Comparison of ENCODE assay signal across 1 cellular context in the genomic region with DNA sequence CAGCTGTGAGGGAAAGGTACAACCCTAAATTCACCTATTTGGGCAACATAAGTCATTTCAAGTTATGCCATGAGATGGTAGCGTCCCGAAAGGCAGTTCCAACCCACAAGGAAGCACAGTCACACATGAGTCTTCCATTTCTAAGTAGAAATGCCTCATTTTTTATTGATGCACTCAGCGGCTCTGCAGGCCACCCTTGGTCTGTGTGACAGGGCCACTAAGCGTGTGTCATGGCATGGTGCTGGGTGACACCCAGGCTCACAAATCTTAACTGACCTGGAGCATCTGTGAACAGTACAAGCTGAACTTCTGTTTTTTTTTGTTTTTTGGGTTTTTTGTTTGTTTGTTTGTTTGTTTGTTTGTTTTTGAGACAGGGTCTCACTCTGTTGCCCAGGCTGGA.
TF ChIP-seq lines count a peak whose summit lies in the region.

No MANE protein-coding gene starts in this region.

TF ChIP-seq in A549, 52 proteins besides CTCF, POLR2A, EP300 and RAD21:
- TF ChIP-seq FOSL2 (IDR thresholded peaks at IDR 0.05) (no peak), FOSL2 (CRISPR knock-in tag; IDR thresholded peaks at IDR 0.05) (no peak), JUNB (IDR thresholded peaks at IDR 0.05) (no peak), RNF2 (IDR thresholded peaks at IDR 0.05; ENCODE audit: borderline replicate concordance, low read depth) (no peak), MAX (IDR thresholded peaks at IDR 0.05) (no peak), ZFP36 (IDR thresholded peaks at IDR 0.05; ENCODE audit: borderline replicate concordance, partially characterized antibody) (no peak), PHF8 (IDR thresholded peaks at IDR 0.05; ENCODE audit: borderline replicate concordance, low read depth) (no peak), ZSCAN20 (CRISPR knock-in tag; IDR thresholded peaks at IDR 0.05) (no peak), ZNF302 (CRISPR knock-in tag; IDR thresholded peaks at IDR 0.05) (no peak), FOXS1 (CRISPR knock-in tag; IDR thresholded peaks at IDR 0.05) (no peak)
- TF ChIP-seq, protein P1, sequence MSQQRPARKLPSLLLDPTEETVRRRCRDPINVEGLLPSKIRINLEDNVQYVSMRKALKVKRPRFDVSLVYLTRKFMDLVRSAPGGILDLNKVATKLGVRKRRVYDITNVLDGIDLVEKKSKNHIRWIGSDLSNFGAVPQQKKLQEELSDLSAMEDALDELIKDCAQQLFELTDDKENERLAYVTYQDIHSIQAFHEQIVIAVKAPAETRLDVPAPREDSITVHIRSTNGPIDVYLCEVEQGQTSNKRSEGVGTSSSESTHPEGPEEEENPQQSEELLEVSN (IDR thresholded peaks at IDR 0.05; ENCODE audit: borderline replicate concordance, low read depth): no peak
